Comparison of ENCODE assay signal across 15 cellular contexts in the genomic region with DNA sequence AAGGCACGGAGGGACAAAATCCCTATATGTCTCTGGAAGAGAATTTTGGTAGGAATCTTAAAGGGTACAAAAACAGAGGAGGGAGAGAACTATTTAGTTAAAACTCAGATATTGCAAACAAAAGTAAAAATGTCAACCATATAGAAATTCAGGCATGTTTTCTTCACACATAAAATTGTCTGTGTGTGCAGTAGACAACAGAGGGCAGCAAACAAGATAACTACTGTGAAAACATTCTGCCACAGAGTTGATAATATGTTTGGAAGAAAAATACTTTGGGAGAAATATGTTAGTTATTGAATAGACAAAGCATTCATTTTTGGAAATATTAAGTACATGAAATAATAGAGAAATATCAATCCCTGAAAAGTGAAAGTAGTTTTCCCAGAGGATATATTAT. TPM values are rescaled to one million over a fixed set of nuclear protein-coding genes. Genes with fewer than 3 reads are reported as not detected.
DNase-seq lines count a peak whose midpoint lies in the region; ATAC-seq and TF ChIP-seq lines count a peak whose summit lies in the region.
"Had no signal": no experiment of that assay in that cellular context is flagged by ENCODE, and none has a peak within 500 bp of the region (broad histone marks: within the 10 kb centered on the region; RNA-seq: fewer than 3 reads in every experiment).

No MANE protein-coding gene starts in this region.

- H3K27ac ChIP-seq in GM23248 (no peak overlapping the region), VCaP (peak overlapping the region; percentile 75; the same call in 1 of the 2 replicates), right lobe of liver (peak overlapping the region; percentile 65 to 94 (median 87))
- H3K27ac ChIP-seq: brain microvascular endothelial cell, left lung had no signal

- H3K79me2 ChIP-seq in GM23248 (ENCODE audit: insufficient read depth), result no peaks in the 10 kb centered on the region

- no peak overlapping the region for H2AFZ ChIP-seq in GM23248

- H3K27me3 ChIP-seq in GM23248 (replicated peaks; ENCODE audit: insufficient read depth) (peaks cover 40% of the 10 kb centered on the region), right lobe of liver (no peaks in the 10 kb centered on the region)
- H3K27me3 ChIP-seq: left lung had no signal

- 70 to 76% methylated on average over 1 of the region's 1 CpG for WGBS in GM23248 (ENCODE audit: low coverage in 1 of 2, low lambda C conversion rate in 2 of 2, missing lambda C conversion rate in 2 of 2), 2 experiments
- 69% methylated on average over 1 of the region's 1 CpG for WGBS in right lobe of liver (ENCODE audit: insufficient coverage, low coverage, low lambda C conversion rate, missing lambda C conversion rate)

- TF ChIP-seq POLR2A in right lobe of liver (IDR thresholded peaks at IDR 0.05), result no peak

- H3K4me1 ChIP-seq in GM23248 (ENCODE audit: insufficient read depth) (no peaks in the 10 kb centered on the region), right lobe of liver (peaks cover 0 to 29% (median 6%) of the 10 kb centered on the region in 4 donors)
- H3K4me1 ChIP-seq: left lung had no signal

- DNase-seq in AG09309 (ENCODE audit: low read depth) (no peak), GM23248 (peak; percentile 13), right lobe of liver (no peak), HT-29 (ENCODE audit: low spot score) (no peak), DMS79 (lab: John Stamatoyannopoulos, UW) (no peak), NCI-H1105 treated with DMSO at 0.1 percent for 48 hours (lab: John Stamatoyannopoulos, UW) (no peak)
- no peak for DNase-seq in stimulated activated CD4-positive, alpha-beta T cell treated with anti-CD3 and anti-CD28 coated beads, Interleukin-4, amount 100 ng/mL, for 1 hour
- DNase-seq: activated CD8-positive, alpha-beta memory T cell treated with anti-CD3 and anti-CD28 coated beads, Interleukin-2, amount 50 U/mL, for 4 hours; activated naive CD4-positive, alpha-beta T cell treated with anti-CD3 and anti-CD28 coated beads, Interleukin-2, amount 10 ng/mL, durations not matched to agents 7 days and 5 days; brain microvascular endothelial cell; C1 segment of cervical spinal cord; H7; left lung; NCI-H82 had no signal

- TF ChIP-seq CTCF in AG09309 (IDR thresholded peaks at IDR 0.05; ENCODE audit: control insufficient read depth, insufficient read depth, low read depth, low read length, missing control alignments) (peak; percentile 14), VCaP (conservative IDR thresholded peaks at IDR 0.05) (peak; percentile 49), right lobe of liver (IDR thresholded peaks at IDR 0.05) (peak in 3 of 4 donors; percentile 27 to 45 (median 38))

- H3F3A ChIP-seq in GM23248 (ENCODE audit: insufficient read depth), result no peaks in the 10 kb centered on the region

- H3K4me3 ChIP-seq in AG09309 (ENCODE audit: control insufficient read depth, low read depth, low read length) (no peak overlapping the region), GM23248 (no peak overlapping the region), right lobe of liver (peak overlapping the region; percentile 13 to 53 (median 52))
- H3K4me3 ChIP-seq: left lung had no signal

- no peaks in the 10 kb centered on the region for H4K20me1 ChIP-seq in GM23248 (ENCODE audit: insufficient read depth)

- H3K9me3 ChIP-seq in GM23248 (ENCODE audit: low read depth) (no peaks in the 10 kb centered on the region), right lobe of liver (no peaks in the 10 kb centered on the region)
- H3K9me3 ChIP-seq: left lung had no signal

- H3K9me2 ChIP-seq in GM23248 (ENCODE audit: insufficient read depth), result no peaks in the 10 kb centered on the region

- in situ Hi-C loops in GM23248 (cut with MboI), result no loop called here

- no peak for ATAC-seq in right lobe of liver
- ATAC-seq: left lung had no signal

- no peaks in the 10 kb centered on the region for H3K36me3 ChIP-seq in GM23248 (ENCODE audit: low read depth)
- H3K36me3 ChIP-seq in right lobe of liver, result no peaks in the 10 kb centered on the region
- H3K36me3 ChIP-seq: brain microvascular endothelial cell, left lung had no signal

- H3K9ac ChIP-seq in GM23248, result no peak overlapping the region

- intact Hi-C loops in right lobe of liver (cut with DNase I), result no loop called here

- H3K4me2 ChIP-seq in GM23248 (ENCODE audit: unreplicated experiment), result no peak overlapping the region

RNA-seq across cellular contexts. Expression of gene SNX11, which starts 56.2 kb away (rescaled TPM):
- 10.5 and 14.7 TPM in 2 replicates for total RNA-seq in GM23248 (2014; rRNA removed; shearing (Covaris generic))
- polyA plus RNA-seq in GM23248 (2016; fragmentation: Nextera tagmentation; extraction: Ambion mirVana), result 17.5 and 18.0 TPM in 2 replicates
- 10 to 100 TPM in 3 of 6 experiments, 1 to 10 TPM in 3; 7.2 to 11.7 (median 9.2) TPM for total RNA-seq in right lobe of liver
- 15.7 and 16.4 TPM in 2 replicates for total RNA-seq in HT-29 (2014; rRNA removed; shearing (Covaris generic))

Comparison
In these comparisons a context has a peak if more than half of its experiments do, and no peak if none do; other contexts are left out.
1. H3K4me3 ChIP-seq: peak in right lobe of liver (3 of 3); none in AG09309 (single experiment) and GM23248 (single experiment).
2. Peak in every context shown above with its lines, with median percentiles within 50 percentile points of each other: CTCF ChIP-seq.